In the genomic region with DNA sequence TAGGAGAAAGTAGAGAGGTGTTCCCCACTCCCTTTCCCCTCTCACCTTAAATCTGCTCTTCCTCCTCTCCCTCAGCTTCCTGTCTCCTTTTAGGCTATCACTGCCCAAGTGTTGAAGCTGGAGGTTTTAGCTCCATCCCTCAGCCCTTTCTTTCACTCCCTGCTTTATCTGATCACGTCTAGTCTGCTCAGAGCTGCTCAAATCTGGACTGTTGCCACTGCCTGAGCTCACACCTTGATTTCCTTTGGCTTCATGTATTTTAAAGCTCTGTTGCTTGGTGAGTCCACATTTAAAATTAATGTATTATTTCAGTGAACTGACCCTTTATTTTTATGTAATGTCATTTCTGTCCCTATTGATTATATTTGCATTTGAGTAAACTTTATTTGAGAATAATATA, we compare ENCODE assay signal across 20 cellular contexts.
"Had no signal": no experiment of that assay in that cellular context is flagged by ENCODE, and none has a peak within 500 bp of the region (broad histone marks: within the 10 kb centered on the region; RNA-seq: fewer than 3 reads in every experiment).

No MANE protein-coding gene starts in this region.

- H3K4me3 Mint-ChIP-seq: naive thymus-derived CD8-positive, alpha-beta T cell; neural progenitor cell had no signal

- H3K36me3 ChIP-seq: heart left ventricle, neural progenitor cell, ovary, sigmoid colon, transverse colon had no signal

- H3K27me3 ChIP-seq: dorsolateral prefrontal cortex, heart left ventricle, neural progenitor cell, ovary, right atrium auricular region, sigmoid colon, testis, transverse colon had no signal

- H3K9me3 Mint-ChIP-seq: naive thymus-derived CD8-positive, alpha-beta T cell; neural progenitor cell had no signal

- H3K4me3 ChIP-seq: coronary artery, dorsolateral prefrontal cortex, heart left ventricle, mucosa of descending colon, neural progenitor cell, ovary, right atrium auricular region, sigmoid colon, skin epidermis, testis, transverse colon had no signal

- H3K36me3 Mint-ChIP-seq: neural progenitor cell had no signal

- DNase-seq: dorsolateral prefrontal cortex; effector CD8-positive, alpha-beta T cell; heart left ventricle; hippocampal formation; mammary epithelial cell; mucosa of descending colon; naive thymus-derived CD8-positive, alpha-beta T cell; nucleus accumbens; ovary; sigmoid colon; stimulated activated CD4-positive, alpha-beta T cell treated with anti-CD3 and anti-CD28 coated beads, Interleukin-2, amount 100 ng/mL, for 24 hours; stimulated activated CD4-positive, alpha-beta T cell treated with anti-CD3 and anti-CD28 coated beads, Interleukin-4, amount 100 ng/mL, for 4 hours; stimulated activated naive CD4-positive, alpha-beta T cell treated with Interleukin-2 at 50 U/mL for 16 hours; testis; transverse colon had no signal

- H3K27ac Mint-ChIP-seq: neural progenitor cell had no signal

- H3K9me3 ChIP-seq: heart left ventricle, mucosa of descending colon, ovary, right atrium auricular region, sigmoid colon, testis, transverse colon had no signal

- H3K4me1 ChIP-seq: right atrium auricular region, testis had no signal

- H3K27me3 Mint-ChIP-seq: naive thymus-derived CD8-positive, alpha-beta T cell had no signal

- ATAC-seq: esophagus mucosa; heart left ventricle; mucosa of descending colon; naive thymus-derived CD8-positive, alpha-beta T cell had no signal
